In the genomic region with DNA sequence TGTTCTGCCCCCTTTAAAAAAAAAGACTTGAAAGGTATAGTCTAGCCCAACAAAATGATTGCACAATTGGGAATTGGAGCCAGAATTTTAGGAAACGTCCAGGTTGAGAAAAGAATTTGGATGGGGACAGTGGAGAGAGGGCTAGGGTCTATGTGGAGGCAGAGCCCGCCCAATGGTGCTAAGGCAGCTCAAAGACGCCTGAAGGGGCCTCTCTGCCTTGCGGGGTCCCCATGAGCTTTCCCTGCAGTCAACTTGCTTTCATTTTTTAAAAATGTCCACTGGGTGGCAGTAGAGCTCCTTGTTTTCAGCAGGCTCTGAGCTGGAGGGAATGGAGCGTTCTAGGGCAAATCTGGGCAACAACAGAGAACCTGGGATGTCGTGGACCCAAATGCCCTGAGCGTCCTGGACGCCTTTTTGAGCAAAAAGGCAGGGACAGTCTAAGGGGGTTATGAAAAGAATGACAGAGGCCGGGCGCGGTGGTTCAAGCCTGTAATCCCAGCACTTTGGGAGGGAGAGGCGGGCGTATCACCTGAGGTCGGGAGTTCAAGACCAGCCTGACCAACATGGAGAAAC, we compare ENCODE assay signal across 8 cellular contexts. TPM values are rescaled to one million over a fixed set of nuclear protein-coding genes. Genes with fewer than 3 reads are reported as not detected.
DNase-seq lines count a peak whose midpoint lies in the region; ATAC-seq and TF ChIP-seq lines count a peak whose summit lies in the region.

No MANE protein-coding gene starts in this region.

- POLR2A ChIA-PET in CD4-positive, alpha-beta T cell (lab: Charles Lee): interaction anchor here (0.7 to 1.1 kb wide), 5 partner anchors 16 to 163 kb away, joined by 3 to 6 read pairs (median 3); no protein-coding TSS in a partner anchor

- no peak overlapping the region for H3K27ac ChIP-seq in CD4-positive, alpha-beta T cell (ENCODE audit: low read depth, low read length)
- H3K27ac ChIP-seq in parathyroid adenoma: no peak overlapping the region

- in situ Hi-C loops in SK-MEL-5 (cut with HindIII; ENCODE audit: low pct_unique_long_range_greater_than_20kb, low sequenced_read_pairs): no loop called here

- H3K4me3 Mint-ChIP-seq in CD4-positive, alpha-beta T cell: peak overlapping the region; percentile 49
- H3K4me3 Mint-ChIP-seq in activated naive CD8-positive, alpha-beta T cell: no peak overlapping the region

- CTCF ChIA-PET in CD4-positive, alpha-beta T cell (lab: Charles Lee): interaction anchor here (0.7 to 2.3 kb wide), 16 partner anchors 10 to 627 kb away, joined by 3 to 28 read pairs (median 4); partner anchors contain the start of genes GPR55, ITM2C and PSMD1

- no peak overlapping the region for H3K9ac ChIP-seq in parathyroid adenoma

- no peaks in the 10 kb centered on the region for H3K36me3 ChIP-seq in parathyroid adenoma (ENCODE audit: control insufficient read depth, insufficient read depth, low read length)

- H3K4me1 Mint-ChIP-seq in CD4-positive, alpha-beta T cell (ENCODE audit: low read depth): peaks cover 10% of the 10 kb centered on the region
- H3K4me1 Mint-ChIP-seq in activated naive CD8-positive, alpha-beta T cell (ENCODE audit: low read depth): peaks cover 9% of the 10 kb centered on the region

- TF ChIP-seq CTCF in CD4-positive, alpha-beta T cell (IDR thresholded peaks at IDR 0.05): peak; percentile 76
- TF ChIP-seq CTCF in NB4 (IDR thresholded peaks at IDR 0.05; ENCODE audit: low read depth, low read length): peak; percentile 45
- peak; percentile 81 for TF ChIP-seq CTCF in parathyroid adenoma (IDR thresholded peaks at IDR 0.05)

- peak; percentile 85 for ATAC-seq in CD4-positive, alpha-beta T cell (ENCODE audit: poor library complexity)
- peak; percentile 57 for ATAC-seq in GM21390 (IDR thresholded peaks at IDR 0.05; ENCODE audit: unreplicated experiment)
- ATAC-seq in HG02623 (IDR thresholded peaks at IDR 0.05; ENCODE audit: unreplicated experiment): no peak

- H3K79me2 ChIP-seq in parathyroid adenoma: no peaks in the 10 kb centered on the region

- H3K27me3 ChIP-seq in CD4-positive, alpha-beta T cell (ENCODE audit: control insufficient read depth, insufficient read depth, low read length): peaks cover 27% of the 10 kb centered on the region
- H3K27me3 ChIP-seq in parathyroid adenoma (ENCODE audit: control insufficient read depth, insufficient read depth, low read length): peaks cover 3% of the 10 kb centered on the region

- H3K4me2 ChIP-seq in parathyroid adenoma (ENCODE audit: low read length): peak overlapping the region; percentile 57

- H3K9me3 Mint-ChIP-seq in CD4-positive, alpha-beta T cell: no peaks in the 10 kb centered on the region
- H3K9me3 Mint-ChIP-seq in activated naive CD8-positive, alpha-beta T cell (ENCODE audit: low read depth): no peaks in the 10 kb centered on the region

- DNase-seq in CD4-positive, alpha-beta T cell: peak in 8 of 10 experiments; percentile 13 to 43 (median 30)
- peak; percentile 89 for DNase-seq in NB4 (ENCODE audit: low read depth)
- peak; percentile 85 for DNase-seq in SK-MEL-5 (ENCODE audit: low read depth, low spot score)
- DNase-seq in glomerular visceral epithelial cell (ENCODE audit: extremely low spot score): peak; percentile 87

- H3K9me3 ChIP-seq in CD4-positive, alpha-beta T cell (ENCODE audit: control insufficient read depth, low read length): no peaks in the 10 kb centered on the region
- H3K9me3 ChIP-seq in parathyroid adenoma (ENCODE audit: control insufficient read depth, low read length): no peaks in the 10 kb centered on the region

- H3K4me3 ChIP-seq in NB4 (ENCODE audit: low read depth, low read length): no peak overlapping the region
- no peak overlapping the region for H3K4me3 ChIP-seq in parathyroid adenoma (ENCODE audit: low read depth, low read length)

- H3K4me1 ChIP-seq in parathyroid adenoma: peaks cover 18% of the 10 kb centered on the region

- H3K27me3 Mint-ChIP-seq in CD4-positive, alpha-beta T cell: peaks cover 35% of the 10 kb centered on the region
- peaks cover 10% of the 10 kb centered on the region for H3K27me3 Mint-ChIP-seq in activated naive CD8-positive, alpha-beta T cell

- H2AFZ ChIP-seq in parathyroid adenoma: peak overlapping the region; percentile 50

- intact Hi-C loops in CD4-positive, alpha-beta T cell (cut with DNase I, micrococcal nuclease): loop anchor here (1.0 to 2.0 kb wide), 3 partner anchors 22 to 228 kb away; no protein-coding TSS in a partner anchor

- peak overlapping the region; percentile 18 for H3K27ac Mint-ChIP-seq in CD4-positive, alpha-beta T cell
- H3K27ac Mint-ChIP-seq in activated naive CD8-positive, alpha-beta T cell: peak overlapping the region; percentile 12

- no peak for TF ChIP-seq POLR2A in NB4 (IDR thresholded peaks at IDR 0.05; ENCODE audit: extremely low read depth, insufficient read length)

- peaks cover 21% of the 10 kb centered on the region for H3K36me3 Mint-ChIP-seq in CD4-positive, alpha-beta T cell (ENCODE audit: low read depth)
- no peaks in the 10 kb centered on the region for H3K36me3 Mint-ChIP-seq in activated naive CD8-positive, alpha-beta T cell

RNA-seq across cellular contexts. Expression of gene ITM2C, which starts 40.2 kb away (rescaled TPM):
- total RNA-seq in CD4-positive, alpha-beta T cell: 10 to 100 TPM; 19.8 to 21.5 TPM
- 184 TPM in 2 replicates for total RNA-seq in SK-MEL-5 (2014; rRNA removed; shearing (Covaris generic))
- 296 and 322 TPM in 2 replicates for polyA plus RNA-seq in SK-MEL-5 (2015; cell fraction: cytosol; rRNA removed)
- 39.7 and 46.3 TPM in 2 replicates for polyA plus RNA-seq in SK-MEL-5 (2015; cell fraction: nucleus; rRNA removed)

Comparison
In these comparisons a context has a peak if more than half of its experiments do, and no peak if none do; other contexts are left out.
1. DNase-seq: peak in every context shown above with its lines; median percentile 89 in NB4; 87 in glomerular visceral epithelial cell; 85 in SK-MEL-5; 30 in CD4-positive, alpha-beta T cell.